Comparison of ENCODE assay signal across 11 cellular contexts in genomic region chr3:192879346-192880031, GRCh38. TPM values are rescaled to one million over a fixed set of nuclear protein-coding genes. Genes with fewer than 3 reads are reported as not detected.
A peak's percentile ranks its signal among the peaks of the same experiment; 100 is the strongest.
DNase-seq lines count a peak whose midpoint lies in the region; ATAC-seq and TF ChIP-seq lines count a peak whose summit lies in the region.
"Had no signal": no experiment of that assay in that cellular context is flagged by ENCODE, and none has a peak within 500 bp of the region (broad histone marks: within the 10 kb centered on the region; RNA-seq: fewer than 3 reads in every experiment).

No MANE protein-coding gene starts in this region.

- intact Hi-C loops in Right ventricle myocardium inferior (cut with DNase I): no loop called here

- no peaks in the 10 kb centered on the region for H3K27me3 Mint-ChIP-seq in WTC11 (ENCODE audit: low read depth)

- no peaks in the 10 kb centered on the region for H3K9me3 Mint-ChIP-seq in WTC11

- H3K27ac Mint-ChIP-seq in WTC11: peak overlapping the region; percentile 95
- H3K27ac Mint-ChIP-seq: B cell had no signal

- CTCF ChIA-PET in WTC11 (lab: Charles Lee): interaction anchor here (0.7 to 1.7 kb wide), 5 partner anchors 9 to 62 kb away, joined by 3 to 10 read pairs (median 6); partner anchors contain the start of gene MB21D2

- H3K27ac ChIP-seq in right atrium auricular region (no peak overlapping the region), upper lobe of left lung (no peak overlapping the region)
- H3K27ac ChIP-seq: coronary artery, parathyroid adenoma had no signal

- ATAC-seq in Right ventricle myocardium inferior (peak; percentile 56), WTC11 (peak; percentile 92), upper lobe of left lung (ENCODE audit: low FRiP score in 2 of 2) (peak; percentile 61 to 90), HG03432 (IDR thresholded peaks at IDR 0.05; ENCODE audit: unreplicated experiment) (no peak)

- H3K4me1 ChIP-seq in right atrium auricular region (peaks cover 0 to 9% of the 10 kb centered on the region in 2 donors), upper lobe of left lung (peaks cover 0 to 2% (median 0%) of the 10 kb centered on the region in 4 donors)
- H3K4me1 ChIP-seq: parathyroid adenoma had no signal

- no peaks in the 10 kb centered on the region for H3K36me3 ChIP-seq in right atrium auricular region
- H3K36me3 ChIP-seq in upper lobe of left lung: no peaks in the 10 kb centered on the region

- no peak overlapping the region for H3K4me3 ChIP-seq in right atrium auricular region
- no peak overlapping the region for H3K4me3 ChIP-seq in upper lobe of left lung
- H3K4me3 ChIP-seq: coronary artery had no signal

- DNase-seq in Right ventricle myocardium inferior (ENCODE audit: missing footprints) (no peak), right atrium auricular region (ENCODE audit: low spot score) (no peak), WTC11 (ENCODE audit: low spot score) (peak; percentile 53), hepatic stellate cell (ENCODE audit: low spot score) (peak; percentile 92), upper lobe of left lung (no peak), T-helper 9 cell (no peak), D341Med (ENCODE audit: low spot score) (no peak)

- POLR2A ChIA-PET in WTC11 (lab: Charles Lee): interaction anchor here (1.1 to 1.2 kb wide), 2 partner anchors 10 to 38 kb away, joined by 3 to 8 read pairs; partner anchors contain the start of gene MB21D2

- no peak for TF ChIP-seq POLR2A in upper lobe of left lung (IDR thresholded peaks at IDR 0.05)

- no peak for TF ChIP-seq EP300 in upper lobe of left lung (IDR thresholded peaks at IDR 0.05)

- H3K36me3 Mint-ChIP-seq in WTC11: no peaks in the 10 kb centered on the region; the same call in 1 of the 2 replicates

- TF ChIP-seq CTCF in right atrium auricular region (IDR thresholded peaks at IDR 0.05) (no peak), WTC11 (IDR thresholded peaks at IDR 0.05) (no peak), upper lobe of left lung (IDR thresholded peaks at IDR 0.05) (no peak)

- H3K9me3 ChIP-seq in right atrium auricular region (no peaks in the 10 kb centered on the region), upper lobe of left lung (no peaks in the 10 kb centered on the region)

- H3K4me1 Mint-ChIP-seq in WTC11: peaks cover 65% of the 10 kb centered on the region
- H3K4me1 Mint-ChIP-seq: B cell had no signal

- 68 to 77% methylated on average over 7 to 8 of the region's 8 CpGs for WGBS in upper lobe of left lung, 2 donors

- H3K27me3 ChIP-seq in right atrium auricular region (no peaks in the 10 kb centered on the region), upper lobe of left lung (no peaks in the 10 kb centered on the region)

- H3K4me3 Mint-ChIP-seq in WTC11: peak overlapping the region; percentile 16; the same call in 1 of the 2 replicates
- H3K4me3 Mint-ChIP-seq: B cell had no signal

TF ChIP-seq in WTC11, 78 proteins besides CTCF, POLR2A, EP300 and RAD21:
- TF ChIP-seq NR2C2 (CRISPR knock-in tag; IDR thresholded peaks at IDR 0.05) (no peak), ZNF416 (CRISPR knock-in tag; IDR thresholded peaks at IDR 0.05) (peak; percentile 98)
TF ChIP-seq in WTC11: peak in this region for 1.

RNA-seq across cellular contexts. Expression of gene MB21D2, which starts 38.2 kb away (rescaled TPM):
- total RNA-seq in Right ventricle myocardium inferior: 2.1 TPM
- 1 to 10 TPM; 3.7 to 5.9 TPM for total RNA-seq in right atrium auricular region
- 14.0 to 19.7 TPM (median 15.5 TPM) in 3 replicates for total RNA-seq in WTC11 (2021)
- 1 to 10 TPM; 4.6 to 8.0 (median 5.3) TPM for total RNA-seq in upper lobe of left lung

Comparison
In these comparisons a context has a peak if more than half of its experiments do, and no peak if none do; other contexts are left out.
1. DNase-seq: peak in WTC11 (single experiment) and hepatic stellate cell (single experiment); none in Right ventricle myocardium inferior (single experiment), right atrium auricular region (single experiment), upper lobe of left lung (0 of 2), T-helper 9 cell (single experiment) and D341Med (single experiment).